1 cellular context compared by ENCODE assay signal in the genomic region with DNA sequence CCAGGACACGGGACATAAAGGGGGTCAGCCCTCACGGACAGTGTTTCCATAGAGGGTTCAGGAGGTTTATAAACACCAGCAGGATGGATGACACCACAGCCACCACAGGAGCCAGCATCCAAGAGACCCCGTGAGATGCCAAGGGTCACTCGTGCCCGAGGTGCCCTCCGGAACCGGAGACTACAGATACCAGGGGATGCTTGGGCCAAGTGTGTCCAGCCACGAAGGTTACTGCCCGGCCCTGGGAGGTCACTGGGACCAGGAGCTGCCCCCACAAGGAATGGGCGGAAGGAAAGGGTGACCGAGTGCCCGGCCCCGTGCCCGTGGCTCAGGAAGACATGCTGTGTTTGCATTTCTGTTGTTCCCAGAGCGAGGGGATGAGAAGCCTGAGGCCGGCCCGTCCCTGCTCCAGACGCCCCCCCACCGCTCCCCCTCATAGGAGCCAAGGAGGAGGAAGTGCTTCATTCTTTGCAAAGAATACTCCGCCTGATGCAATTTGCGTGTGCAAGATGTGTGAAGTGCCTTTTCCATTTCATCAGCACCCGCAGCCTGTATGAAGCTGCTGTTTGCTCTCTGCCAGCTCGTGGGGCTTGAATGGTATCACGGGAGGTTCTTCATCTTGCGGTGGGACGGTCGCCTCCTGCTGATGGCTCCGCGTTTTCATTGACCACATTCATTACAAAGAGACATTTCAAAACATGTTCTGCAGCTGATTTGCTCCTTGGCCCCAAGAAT.
TF ChIP-seq lines count a peak whose summit lies in the region.

No MANE protein-coding gene starts in this region.

TF ChIP-seq in K562, 482 proteins besides CTCF, POLR2A, EP300 and RAD21:
- TF ChIP-seq POLR2G (IDR thresholded peaks at IDR 0.05; ENCODE audit: low read depth, low read length) (peak; percentile 64; the same call in 1 of the 2 replicates), KDM1A (IDR thresholded peaks at IDR 0.05) (no peak), MCM7 (IDR thresholded peaks at IDR 0.05) (no peak), FOXJ3 (CRISPR knock-in tag; IDR thresholded peaks at IDR 0.05) (no peak), ZNF780A (CRISPR knock-in tag; IDR thresholded peaks at IDR 0.05) (no peak), ZNF699 (CRISPR knock-in tag; IDR thresholded peaks at IDR 0.05; ENCODE audit: insufficient replicate concordance) (no peak), GTF2E2 (tag; IDR thresholded peaks at IDR 0.05) (no peak)
- TF ChIP-seq, protein P1, sequence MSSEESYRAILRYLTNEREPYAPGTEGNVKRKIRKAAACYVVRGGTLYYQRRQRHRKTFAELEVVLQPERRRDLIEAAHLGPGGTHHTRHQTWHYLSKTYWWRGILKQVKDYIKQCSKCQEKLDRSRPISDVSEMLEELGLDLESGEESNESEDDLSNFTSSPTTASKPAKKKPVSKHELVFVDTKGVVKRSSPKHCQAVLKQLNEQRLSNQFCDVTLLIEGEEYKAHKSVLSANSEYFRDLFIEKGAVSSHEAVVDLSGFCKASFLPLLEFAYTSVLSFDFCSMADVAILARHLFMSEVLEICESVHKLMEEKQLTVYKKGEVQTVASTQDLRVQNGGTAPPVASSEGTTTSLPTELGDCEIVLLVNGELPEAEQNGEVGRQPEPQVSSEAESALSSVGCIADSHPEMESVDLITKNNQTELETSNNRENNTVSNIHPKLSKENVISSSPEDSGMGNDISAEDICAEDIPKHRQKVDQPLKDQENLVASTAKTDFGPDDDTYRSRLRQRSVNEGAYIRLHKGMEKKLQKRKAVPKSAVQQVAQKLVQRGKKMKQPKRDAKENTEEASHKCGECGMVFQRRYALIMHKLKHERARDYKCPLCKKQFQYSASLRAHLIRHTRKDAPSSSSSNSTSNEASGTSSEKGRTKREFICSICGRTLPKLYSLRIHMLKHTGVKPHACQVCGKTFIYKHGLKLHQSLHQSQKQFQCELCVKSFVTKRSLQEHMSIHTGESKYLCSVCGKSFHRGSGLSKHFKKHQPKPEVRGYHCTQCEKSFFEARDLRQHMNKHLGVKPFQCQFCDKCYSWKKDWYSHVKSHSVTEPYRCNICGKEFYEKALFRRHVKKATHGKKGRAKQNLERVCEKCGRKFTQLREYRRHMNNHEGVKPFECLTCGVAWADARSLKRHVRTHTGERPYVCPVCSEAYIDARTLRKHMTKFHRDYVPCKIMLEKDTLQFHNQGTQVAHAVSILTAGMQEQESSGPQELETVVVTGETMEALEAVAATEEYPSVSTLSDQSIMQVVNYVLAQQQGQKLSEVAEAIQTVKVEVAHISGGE (CRISPR knock-in tag; IDR thresholded peaks at IDR 0.05): no peak
- TF ChIP-seq, protein P2, sequence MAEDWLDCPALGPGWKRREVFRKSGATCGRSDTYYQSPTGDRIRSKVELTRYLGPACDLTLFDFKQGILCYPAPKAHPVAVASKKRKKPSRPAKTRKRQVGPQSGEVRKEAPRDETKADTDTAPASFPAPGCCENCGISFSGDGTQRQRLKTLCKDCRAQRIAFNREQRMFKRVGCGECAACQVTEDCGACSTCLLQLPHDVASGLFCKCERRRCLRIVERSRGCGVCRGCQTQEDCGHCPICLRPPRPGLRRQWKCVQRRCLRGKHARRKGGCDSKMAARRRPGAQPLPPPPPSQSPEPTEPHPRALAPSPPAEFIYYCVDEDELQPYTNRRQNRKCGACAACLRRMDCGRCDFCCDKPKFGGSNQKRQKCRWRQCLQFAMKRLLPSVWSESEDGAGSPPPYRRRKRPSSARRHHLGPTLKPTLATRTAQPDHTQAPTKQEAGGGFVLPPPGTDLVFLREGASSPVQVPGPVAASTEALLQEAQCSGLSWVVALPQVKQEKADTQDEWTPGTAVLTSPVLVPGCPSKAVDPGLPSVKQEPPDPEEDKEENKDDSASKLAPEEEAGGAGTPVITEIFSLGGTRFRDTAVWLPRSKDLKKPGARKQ (CRISPR knock-in tag; IDR thresholded peaks at IDR 0.05): no peak
